In genomic region chr5:39399135-39400036, GRCh38 we compare ENCODE assay signal across 8 cellular contexts. TPM values are rescaled to one million over a fixed set of nuclear protein-coding genes. Genes with fewer than 3 reads are reported as not detected.
DNase-seq lines count a peak whose midpoint lies in the region; ATAC-seq and TF ChIP-seq lines count a peak whose summit lies in the region.

No MANE protein-coding gene starts in this region.

- H3K4me1 Mint-ChIP-seq in central memory CD8-positive, alpha-beta T cell, result peaks cover 15% of the 10 kb centered on the region

- TF ChIP-seq CTCF in lung (IDR thresholded peaks at IDR 0.05; ENCODE audit: control extremely low read depth, extremely low read depth) (no peak), vagina (IDR thresholded peaks at IDR 0.05) (no peak)

- peak overlapping the region; percentile 7 for H3K4me3 Mint-ChIP-seq in central memory CD8-positive, alpha-beta T cell

- H3K9me3 Mint-ChIP-seq in central memory CD8-positive, alpha-beta T cell, result no peaks in the 10 kb centered on the region

- H3K36me3 Mint-ChIP-seq in central memory CD8-positive, alpha-beta T cell (ENCODE audit: insufficient read depth), result no peaks in the 10 kb centered on the region

- intact Hi-C loops in Right ventricle myocardium inferior (cut with DNase I), result loop anchor here (2.0 kb wide), 1 partner anchor 25 kb away; the partner anchor contains the start of gene DAB2
- intact Hi-C loops in cardiac septum (cut with DNase I), result no loop called here
- intact Hi-C loops in vagina (cut with DNase I), result no loop called here

- peak overlapping the region in 1 of 2 donors; percentile 79 for H3K27ac ChIP-seq in lung (ENCODE audit: low read depth in 1 of 2, low read length in 1 of 2)
- H3K27ac ChIP-seq in vagina, result peak overlapping the region; percentile 77

- H3K36me3 ChIP-seq in lung (ENCODE audit: control insufficient read depth in 2 of 2, insufficient read depth in 2 of 2, low read length in 2 of 2), result peaks cover 0 to 6% of the 10 kb centered on the region in 2 donors
- H3K36me3 ChIP-seq in vagina, result no peaks in the 10 kb centered on the region

- H3K4me1 ChIP-seq in lung (ENCODE audit: control insufficient read depth in 2 of 2, insufficient read depth in 2 of 2, low read length in 2 of 2) (peaks cover 9 to 14% of the 10 kb centered on the region in 2 donors), vagina (peaks cover 65% of the 10 kb centered on the region)

- peak; percentile 94 for ATAC-seq in Right ventricle myocardium inferior
- ATAC-seq in central memory CD8-positive, alpha-beta T cell (replicated peaks; ENCODE audit: extremely low read depth, poor library complexity, severe bottlenecking), result peak; percentile 52
- peak; percentile 75 for ATAC-seq in lung (ENCODE audit: insufficient read depth, low FRiP score)
- no peak for ATAC-seq in GM18505 (IDR thresholded peaks at IDR 0.05; ENCODE audit: unreplicated experiment)
- ATAC-seq in stimulated activated naive CD8-positive, alpha-beta T cell treated with anti-CD3 and anti-CD28 coated beads, Interleukin-15, Interleukin-2, amounts not matched to agents 100 U/mL and 50 U/mL, for 24 hours, result no peak

- no peaks in the 10 kb centered on the region for H3K27me3 Mint-ChIP-seq in central memory CD8-positive, alpha-beta T cell

- no peaks in the 10 kb centered on the region for H3K27me3 ChIP-seq in lung (ENCODE audit: control insufficient read depth, insufficient read depth)
- no peaks in the 10 kb centered on the region for H3K27me3 ChIP-seq in vagina

- H3K27ac Mint-ChIP-seq in central memory CD8-positive, alpha-beta T cell (ENCODE audit: low read depth), result peak overlapping the region; percentile 56

- TF ChIP-seq POLR2A in vagina (IDR thresholded peaks at IDR 0.05), result no peak
- TF ChIP-seq POLR2A in GM18505 (IDR thresholded peaks at IDR 0.05; ENCODE audit: borderline replicate concordance, extremely low read depth, insufficient read depth, insufficient read length), result no peak

- DNase-seq in Right ventricle myocardium inferior (ENCODE audit: missing footprints) (no peak), cardiac septum (ENCODE audit: low spot score) (no peak), lung (ENCODE audit: low spot score) (no peak), vagina (ENCODE audit: extremely low spot score in 2 of 2) (no peak), RPMI8226 (no peak)
- no peak for DNase-seq in central memory CD8-positive, alpha-beta T cell (ENCODE audit: low spot score in 2 of 2)
- DNase-seq in stimulated activated naive CD8-positive, alpha-beta T cell treated with anti-CD3 and anti-CD28 coated beads, Interleukin-15, Interleukin-2, amounts not matched to agents 100 U/mL and 50 U/mL, for 24 hours, result no peak

- H3K9me3 ChIP-seq in lung (ENCODE audit: control insufficient read depth in 2 of 2, insufficient read depth in 1 of 2, low read length in 1 of 2), result no peaks in the 10 kb centered on the region
- H3K9me3 ChIP-seq in vagina, result no peaks in the 10 kb centered on the region

- H3K4me3 ChIP-seq in lung (no peak overlapping the region), vagina (no peak overlapping the region)

- 8 to 36% methylated on average over 1 of the region's 1 CpG for WGBS in lung, 2 donors

RNA-seq across cellular contexts. Expression of gene DAB2, which starts 25.4 kb away (rescaled TPM):
- total RNA-seq in Right ventricle myocardium inferior, result 41.9 TPM
- 28.7 TPM for total RNA-seq in cardiac septum
- 100 to 1,000 TPM; 100 to 112 TPM for total RNA-seq in lung
- 10 to 100 TPM; 29.6 to 39.2 TPM for polyA plus RNA-seq in lung
- total RNA-seq in vagina, result 60.4 TPM

RNA-seq across cellular contexts. Expression of gene C9, which starts 35.1 kb away (rescaled TPM):
- total RNA-seq in Right ventricle myocardium inferior (not detected), cardiac septum (not detected), lung (under 1 TPM in 1 of 2 donors, not detected in 1; 0.43 TPM), vagina (not detected)
- polyA plus RNA-seq in lung, result under 1 TPM in 1 of 2 donors, not detected in 1; 0.14 TPM

Comparison
In these comparisons a context has a peak if more than half of its experiments do, and no peak if none do; other contexts are left out.
1. ATAC-seq: peak in Right ventricle myocardium inferior (single experiment), central memory CD8-positive, alpha-beta T cell (single experiment) and lung (single experiment); none in GM18505 (single experiment) and stimulated activated naive CD8-positive, alpha-beta T cell treated with anti-CD3 and anti-CD28 coated beads, Interleukin-15, Interleukin-2, amounts not matched to agents 100 U/mL and 50 U/mL, for 24 hours (single experiment).